In the genomic region with DNA sequence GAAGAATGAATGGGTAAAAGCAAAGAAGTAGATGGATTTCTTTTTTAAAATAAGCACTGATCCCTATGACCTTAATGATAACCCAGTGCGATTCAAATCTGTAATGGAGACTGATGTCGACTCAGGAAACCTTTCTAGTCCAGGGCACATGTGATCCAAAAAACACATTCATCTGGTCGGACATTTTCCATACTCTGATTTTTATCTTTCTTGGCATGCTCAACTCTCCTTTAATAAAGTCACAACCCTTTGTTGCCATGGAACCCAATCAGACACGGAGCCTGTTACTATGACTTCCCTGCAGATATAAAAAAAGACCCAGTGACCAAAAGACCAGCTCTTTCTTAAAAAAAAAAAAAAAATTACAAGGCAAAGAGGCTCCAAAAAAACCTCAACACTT, we compare ENCODE assay signal across 9 cellular contexts. TPM values are rescaled to one million over a fixed set of nuclear protein-coding genes. Genes with fewer than 3 reads are reported as not detected.
DNase-seq lines count a peak whose midpoint lies in the region; ATAC-seq and TF ChIP-seq lines count a peak whose summit lies in the region.
"Had no signal": no experiment of that assay in that cellular context is flagged by ENCODE, and none has a peak within 500 bp of the region (broad histone marks: within the 10 kb centered on the region; RNA-seq: fewer than 3 reads in every experiment).

No MANE protein-coding gene starts in this region.

- H3K9ac ChIP-seq in MM.1S (ENCODE audit: low read length) (no peak overlapping the region), colonic mucosa (ENCODE audit: low read depth in 2 of 2, low read length in 2 of 2) (no peak overlapping the region)

- H3K27ac Mint-ChIP-seq in natural killer cell treated with Interleukin-12 subunit alpha and Interleukin-12 subunit beta and Interleukin-15 and Interleukin-18, amount 100 ng/mL, for 72 hours, result peak overlapping the region; percentile 92

- intact Hi-C loops in colonic mucosa (cut with DNase I), result no loop called here

- H3K79me2 ChIP-seq in MM.1S (ENCODE audit: low read length), result peaks cover 59% of the 10 kb centered on the region

- DNase-seq in COLO829 (ENCODE audit: low spot score), result peak; percentile 52
- no peak for DNase-seq in MM.1S
- no peak for DNase-seq in colonic mucosa
- no peak for DNase-seq in natural killer cell treated with Interleukin-12 subunit alpha and Interleukin-12 subunit beta and Interleukin-15 and Interleukin-18, amount 100 ng/mL, for 72 hours (ENCODE audit: low spot score)
- DNase-seq in GM19240 (ENCODE audit: insufficient read length, low spot score), result no peak
- DNase-seq in medulla oblongata (ENCODE audit: extremely low spot score), result no peak
- no peak for DNase-seq in DMS53 (lab: John Stamatoyannopoulos, UW)
- DNase-seq: GF-D8 had no signal

- 0 out of 2 replicates have a peak, but pooled peaks cover 8% of the 10 kb centered on the region for H3K4me1 ChIP-seq in MM.1S (ENCODE audit: low read length)
- H3K4me1 ChIP-seq in colonic mucosa, result peaks cover 14% of the 10 kb centered on the region

- ATAC-seq in natural killer cell treated with Interleukin-12 subunit alpha and Interleukin-12 subunit beta and Interleukin-15 and Interleukin-18, amount 100 ng/mL, for 72 hours, result no peak
- ATAC-seq in HG03342 (IDR thresholded peaks at IDR 0.05; ENCODE audit: unreplicated experiment), result no peak

- no peaks in the 10 kb centered on the region for H3K9me2 ChIP-seq in MM.1S (replicated peaks; ENCODE audit: insufficient read depth, low read length)

- peak overlapping the region; percentile 45; the same call in 1 of the 2 replicates for H3K27ac ChIP-seq in MM.1S (ENCODE audit: low read length)
- H3K27ac ChIP-seq in colonic mucosa, result peak overlapping the region; percentile 33

- TF ChIP-seq CTCF in MM.1S (IDR thresholded peaks at IDR 0.05; ENCODE audit: low read length), result no peak
- TF ChIP-seq CTCF in colonic mucosa (IDR thresholded peaks at IDR 0.05), result no peak

- H3K36me3 Mint-ChIP-seq in natural killer cell treated with Interleukin-12 subunit alpha and Interleukin-12 subunit beta and Interleukin-15 and Interleukin-18, amount 100 ng/mL, for 72 hours, result no peaks in the 10 kb centered on the region

- peak overlapping the region; percentile 82 for H3K4me3 Mint-ChIP-seq in natural killer cell treated with Interleukin-12 subunit alpha and Interleukin-12 subunit beta and Interleukin-15 and Interleukin-18, amount 100 ng/mL, for 72 hours

- peak overlapping the region; percentile 81 for H3K4me2 ChIP-seq in MM.1S (ENCODE audit: low read depth, low read length)

- no peak overlapping the region for H2AFZ ChIP-seq in MM.1S (ENCODE audit: low read length)

- H3K36me3 ChIP-seq in MM.1S (replicated peaks; ENCODE audit: insufficient read depth, low read length) (no peaks in the 10 kb centered on the region), colonic mucosa (no peaks in the 10 kb centered on the region)

- H3K9me3 Mint-ChIP-seq in natural killer cell treated with Interleukin-12 subunit alpha and Interleukin-12 subunit beta and Interleukin-15 and Interleukin-18, amount 100 ng/mL, for 72 hours, result no peaks in the 10 kb centered on the region

- H3K27me3 ChIP-seq in MM.1S (replicated peaks; ENCODE audit: insufficient read depth, low read length), result no peaks in the 10 kb centered on the region
- H3K27me3 ChIP-seq in colonic mucosa, result no peaks in the 10 kb centered on the region

- no peaks in the 10 kb centered on the region for H4K20me1 ChIP-seq in MM.1S (ENCODE audit: insufficient read depth, low read length)

- peaks cover 24% of the 10 kb centered on the region in 2 donors for H3K4me1 Mint-ChIP-seq in natural killer cell treated with Interleukin-12 subunit alpha and Interleukin-12 subunit beta and Interleukin-15 and Interleukin-18, amount 100 ng/mL, for 72 hours (ENCODE audit: low read depth in 2 of 2)

- H3K27me3 Mint-ChIP-seq in natural killer cell treated with Interleukin-12 subunit alpha and Interleukin-12 subunit beta and Interleukin-15 and Interleukin-18, amount 100 ng/mL, for 72 hours, result no peaks in the 10 kb centered on the region

- peak overlapping the region; percentile 45; the same call in 1 of the 2 replicates for H3K4me3 ChIP-seq in MM.1S (ENCODE audit: low read length)
- H3K4me3 ChIP-seq in colonic mucosa, result no peak overlapping the region

- H3K9me3 ChIP-seq in MM.1S (replicated peaks; ENCODE audit: insufficient read depth, low read length), result no peaks in the 10 kb centered on the region
- H3K9me3 ChIP-seq in colonic mucosa, result no peaks in the 10 kb centered on the region

- 0 out of 2 replicates have a peak, but pooled peaks cover 6% of the 10 kb centered on the region for H3F3A ChIP-seq in MM.1S (ENCODE audit: insufficient read depth, low read length)

RNA-seq across cellular contexts. Expression of a gene that starts 27.9 kb away (rescaled TPM):
- 10 to 100 TPM; 21.4 to 77.4 TPM for total RNA-seq in colonic mucosa
- total RNA-seq in natural killer cell treated with Interleukin-12 subunit alpha and Interleukin-12 subunit beta and Interleukin-15 and Interleukin-18, amount 100 ng/mL, for 72 hours, result 1 to 10 TPM; 1.8 to 3.5 TPM

Comparison
In these comparisons a context has a peak if more than half of its experiments do, and no peak if none do; other contexts are left out.
1. RNA of a gene that starts 27.9 kb away (total RNA-seq): 21.4 to 77.4 TPM in colonic mucosa; 1.8 to 3.5 TPM in natural killer cell treated with Interleukin-12 subunit alpha and Interleukin-12 subunit beta and Interleukin-15 and Interleukin-18, amount 100 ng/mL, for 72 hours; every median in the first group is over 4 times any median in the second.